18 cellular contexts compared by ENCODE assay signal in the genomic region with DNA sequence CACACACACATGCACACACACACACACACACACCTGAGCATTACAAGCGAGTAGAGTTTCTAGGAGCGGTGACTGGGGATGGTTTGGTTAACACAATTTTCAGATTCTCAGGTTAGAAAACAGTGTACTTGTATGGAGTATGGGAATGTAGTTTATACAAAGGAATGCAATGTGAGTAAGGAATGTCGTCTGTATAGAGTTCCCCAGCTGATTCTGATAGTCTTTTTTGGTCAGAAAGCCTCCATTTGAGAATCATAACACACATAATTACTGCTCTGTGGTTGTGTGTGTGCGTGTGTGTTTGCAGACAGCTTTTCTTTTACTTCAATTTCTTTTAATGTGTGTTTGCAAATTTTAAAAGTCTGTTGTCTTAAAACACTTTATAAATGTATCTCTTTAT.
"Had no signal": no experiment of that assay in that cellular context is flagged by ENCODE, and none has a peak within 500 bp of the region (broad histone marks: within the 10 kb centered on the region; RNA-seq: fewer than 3 reads in every experiment).

No MANE protein-coding gene starts in this region.

- ATAC-seq: activated CD4-positive, alpha-beta T cell treated with anti-CD3 and anti-CD28 coated beads for 36 hours; activated CD8-positive, alpha-beta memory T cell treated with anti-CD3 and anti-CD28 coated beads, Interleukin-2, amount 10 ng/mL, durations not matched to agents 7 days and 5 days; stimulated activated effector memory CD8-positive, alpha-beta T cell treated with anti-CD3 and anti-CD28 coated beads, Interleukin-12 subunit alpha, Interleukin-12 subunit beta, amount 100 ng/mL, for 72 hours; WTC11 had no signal

- H3K4me1 ChIP-seq: breast epithelium, esophagus squamous epithelium, testis had no signal

- H3K36me3 Mint-ChIP-seq: activated naive CD8-positive, alpha-beta T cell treated with anti-CD3 and anti-CD28 coated beads, Interleukin-2, amount 10 ng/mL, durations not matched to agents 7 days and 5 days had no signal

- H3K27ac ChIP-seq: breast epithelium, esophagus squamous epithelium, skin epidermis, testis had no signal

- H3K9me3 ChIP-seq: breast epithelium, esophagus squamous epithelium, testis had no signal

- H3K4me3 ChIP-seq: breast epithelium, esophagus squamous epithelium, skin epidermis, testis had no signal

- H3K36me3 ChIP-seq: breast epithelium had no signal

- H3K4me3 Mint-ChIP-seq: activated CD4-positive, alpha-beta T cell treated with anti-CD3 and anti-CD28 coated beads for 36 hours; activated CD8-positive, alpha-beta memory T cell treated with anti-CD3 and anti-CD28 coated beads, Interleukin-2, amount 10 ng/mL, durations not matched to agents 7 days and 5 days; activated naive CD8-positive, alpha-beta T cell treated with anti-CD3 and anti-CD28 coated beads, Interleukin-2, amount 10 ng/mL, durations not matched to agents 7 days and 5 days; stimulated activated effector memory CD8-positive, alpha-beta T cell treated with anti-CD3 and anti-CD28 coated beads, Interleukin-12 subunit alpha, Interleukin-12 subunit beta, amount 100 ng/mL, for 72 hours; type B pancreatic cell; WTC11 had no signal

- DNase-seq: activated CD4-positive, alpha-beta T cell treated with anti-CD3 and anti-CD28 coated beads for 36 hours; activated CD4-positive, alpha-beta T cell treated with anti-CD3 and anti-CD28 coated beads, Interleukin-2, amount 50 U/mL, for 48 hours; activated CD8-positive, alpha-beta memory T cell treated with anti-CD3 and anti-CD28 coated beads, Interleukin-2, amount 10 ng/mL, durations not matched to agents 7 days and 5 days; activated naive CD4-positive, alpha-beta T cell; activated naive CD8-positive, alpha-beta T cell treated with anti-CD3 and anti-CD28 coated beads, Interleukin-2, amount 10 ng/mL, durations not matched to agents 7 days and 5 days; anterior cingulate cortex; effector CD8-positive, alpha-beta T cell; esophagus squamous epithelium; foreskin fibroblast; hypothalamus; stimulated activated CD4-positive, alpha-beta T cell treated with anti-CD3 and anti-CD28 coated beads, Interleukin-4, amount 100 ng/mL, for 24 hours; T-helper 2 cell; testis had no signal

- H3K27me3 Mint-ChIP-seq: activated CD8-positive, alpha-beta memory T cell treated with anti-CD3 and anti-CD28 coated beads, Interleukin-2, amount 10 ng/mL, durations not matched to agents 7 days and 5 days; activated naive CD8-positive, alpha-beta T cell treated with anti-CD3 and anti-CD28 coated beads, Interleukin-2, amount 10 ng/mL, durations not matched to agents 7 days and 5 days; type B pancreatic cell had no signal

- H3K4me1 Mint-ChIP-seq: activated CD4-positive, alpha-beta T cell treated with anti-CD3 and anti-CD28 coated beads for 36 hours; stimulated activated effector memory CD8-positive, alpha-beta T cell treated with anti-CD3 and anti-CD28 coated beads, Interleukin-12 subunit alpha, Interleukin-12 subunit beta, amount 100 ng/mL, for 72 hours; WTC11 had no signal

- H3K27me3 ChIP-seq: breast epithelium, esophagus squamous epithelium, testis had no signal

- H3K27ac Mint-ChIP-seq: activated CD4-positive, alpha-beta T cell treated with anti-CD3 and anti-CD28 coated beads for 36 hours; activated CD8-positive, alpha-beta memory T cell treated with anti-CD3 and anti-CD28 coated beads, Interleukin-2, amount 10 ng/mL, durations not matched to agents 7 days and 5 days; activated naive CD8-positive, alpha-beta T cell treated with anti-CD3 and anti-CD28 coated beads, Interleukin-2, amount 10 ng/mL, durations not matched to agents 7 days and 5 days; stimulated activated effector memory CD8-positive, alpha-beta T cell treated with anti-CD3 and anti-CD28 coated beads, Interleukin-12 subunit alpha, Interleukin-12 subunit beta, amount 100 ng/mL, for 72 hours; type B pancreatic cell; WTC11 had no signal

- H3K9me3 Mint-ChIP-seq: activated naive CD8-positive, alpha-beta T cell treated with anti-CD3 and anti-CD28 coated beads, Interleukin-2, amount 10 ng/mL, durations not matched to agents 7 days and 5 days; stimulated activated effector memory CD8-positive, alpha-beta T cell treated with anti-CD3 and anti-CD28 coated beads, Interleukin-12 subunit alpha, Interleukin-12 subunit beta, amount 100 ng/mL, for 72 hours; type B pancreatic cell; WTC11 had no signal
